In genomic region chr17:42566873-42567573, GRCh38 we compare ENCODE assay signal across 8 cellular contexts. TPM values are rescaled to one million over a fixed set of nuclear protein-coding genes. Genes with fewer than 3 reads are reported as not detected.
DNase-seq lines count a peak whose midpoint lies in the region; TF ChIP-seq lines count a peak whose summit lies in the region.

Gene MLX (plus strand): TSS chr17:42567100. CDS start chr17:42567125, 25 bp downstream.

- peak within 1 kb of the TSS; percentile 82 for H2AFZ ChIP-seq in PC-9

- H3K27ac ChIP-seq in PC-9 (no peak within 1 kb of the TSS), esophagus (ENCODE audit: low read depth in 2 of 2, low read length in 1 of 2) (peak within 1 kb of the TSS; percentile 94 to 97), muscle layer of colon (ENCODE audit: low read depth, low read length) (peak within 1 kb of the TSS; percentile 95)

- intact Hi-C loops in CD14-positive monocyte (cut with micrococcal nuclease) (loop anchor here (1.0 to 5.0 kb wide), 3 partner anchors 10 to 430 kb away; partner anchors contain the start of genes PSMC3IP (in 1 of the 2), RETREG3 (in 1 of the 2), RPL27 (in 1 of the 2) and TUBG1 (in 1 of the 2)), PC-9 (cut with micrococcal nuclease; ENCODE audit: unreplicated experiment) (no loop called here)

- peaks cover 0 to 1% (median 0%) of the 10 kb centered on the region in 3 donors for H3K27me3 Mint-ChIP-seq in CD14-positive monocyte (ENCODE audit: low read depth in 3 of 3)
- no peaks in the 10 kb centered on the region for H3K27me3 Mint-ChIP-seq in activated T-cell treated with anti-CD3 and anti-CD28 coated beads, Interleukin-2, amount 50 U/mL, for 24 hours

- H4K20me1 ChIP-seq in PC-9 (ENCODE audit: insufficient read depth), result no peaks in the 10 kb centered on the region

- H3K4me2 ChIP-seq in PC-9, result peak within 1 kb of the TSS; percentile 78

- no peaks in the 10 kb centered on the region for H3K27me3 ChIP-seq in PC-9 (ENCODE audit: insufficient read depth, low read depth)
- no peaks in the 10 kb centered on the region for H3K27me3 ChIP-seq in esophagus (ENCODE audit: control insufficient read depth in 1 of 2, insufficient read depth in 2 of 2, low read length in 2 of 2)
- no peaks in the 10 kb centered on the region for H3K27me3 ChIP-seq in muscle layer of colon (ENCODE audit: control insufficient read depth in 1 of 2, insufficient read depth in 2 of 2, low read length in 2 of 2)

- peaks cover 36% of the 10 kb centered on the region for H3K4me1 Mint-ChIP-seq in CD14-positive monocyte
- peaks cover 65% of the 10 kb centered on the region for H3K4me1 Mint-ChIP-seq in activated T-cell treated with anti-CD3 and anti-CD28 coated beads, Interleukin-2, amount 50 U/mL, for 24 hours (ENCODE audit: low read depth)

- no TSS peak for BruUV-seq in PC-9 (replicated peaks; lab: Mats Ljungman, UMichigan)

- peaks cover 57% of the 10 kb centered on the region for H3K79me2 ChIP-seq in PC-9 (ENCODE audit: low read depth)

- TF ChIP-seq CTCF in CD14-positive monocyte (IDR thresholded peaks at IDR 0.05), result no peak
- no peak for TF ChIP-seq CTCF in GM20000 (IDR thresholded peaks at IDR 0.05; ENCODE audit: extremely low read depth, missing control alignments)
- TF ChIP-seq CTCF in PC-9 (conservative IDR thresholded peaks at IDR 0.05), result no peak

- H3K36me3 ChIP-seq in PC-9 (ENCODE audit: low read depth) (peaks cover 20% of the 10 kb centered on the region), esophagus (ENCODE audit: control insufficient read depth in 2 of 2, insufficient read depth in 2 of 2, low read length in 1 of 2) (peaks cover 26 to 42% of the 10 kb centered on the region in 2 donors), muscle layer of colon (ENCODE audit: insufficient read depth, low read length) (peaks cover 61% of the 10 kb centered on the region)

- CTCF ChIA-PET in PC-9 (lab: Charles Lee), result interaction anchor here (0.7 kb wide), 2 partner anchors 10 to 449 kb away, joined by 4 read pairs; partner anchors contain the start of gene PSMC3IP

- no peaks in the 10 kb centered on the region for H3K9me3 ChIP-seq in PC-9 (ENCODE audit: insufficient read depth, low read depth)
- H3K9me3 ChIP-seq in esophagus (ENCODE audit: control insufficient read depth in 2 of 2, insufficient read depth in 1 of 2, low read depth in 1 of 2, low read length in 1 of 2), result no peaks in the 10 kb centered on the region
- H3K9me3 ChIP-seq in muscle layer of colon (ENCODE audit: low read length), result no peaks in the 10 kb centered on the region

- H3K9me3 Mint-ChIP-seq in CD14-positive monocyte, result no peaks in the 10 kb centered on the region
- no peaks in the 10 kb centered on the region for H3K9me3 Mint-ChIP-seq in activated T-cell treated with anti-CD3 and anti-CD28 coated beads, Interleukin-2, amount 50 U/mL, for 24 hours

- H3K27ac Mint-ChIP-seq in CD14-positive monocyte, result peak within 1 kb of the TSS; percentile 85 to 97 (median 95)
- peak within 1 kb of the TSS; percentile 98 for H3K27ac Mint-ChIP-seq in activated T-cell treated with anti-CD3 and anti-CD28 coated beads, Interleukin-2, amount 50 U/mL, for 24 hours

- no peaks in the 10 kb centered on the region for H3K9me2 ChIP-seq in PC-9 (ENCODE audit: insufficient read depth)

- H3K4me1 ChIP-seq in PC-9 (replicated peaks; ENCODE audit: insufficient read depth) (peaks cover 26% of the 10 kb centered on the region), esophagus (ENCODE audit: control insufficient read depth in 2 of 2, insufficient read depth in 2 of 2, low read length in 1 of 2) (peaks cover 13 to 32% of the 10 kb centered on the region in 2 donors), muscle layer of colon (ENCODE audit: insufficient read depth, low read length) (peaks cover 39% of the 10 kb centered on the region)

- peaks cover 66% of the 10 kb centered on the region for H3F3A ChIP-seq in PC-9 (ENCODE audit: insufficient read depth, low read depth)

- peak within 1 kb of the TSS; percentile 58 for H3K4me3 ChIP-seq in PC-9
- peak within 1 kb of the TSS; percentile 74 to 92 for H3K4me3 ChIP-seq in esophagus (ENCODE audit: low read depth in 1 of 2, low read length in 2 of 2)
- peak within 1 kb of the TSS; percentile 94 to 97 for H3K4me3 ChIP-seq in muscle layer of colon (ENCODE audit: low read depth in 1 of 2, low read length in 2 of 2)

- H3K4me3 Mint-ChIP-seq in CD14-positive monocyte, result peak within 1 kb of the TSS; percentile 93 to 96
- H3K4me3 Mint-ChIP-seq in activated T-cell treated with anti-CD3 and anti-CD28 coated beads, Interleukin-2, amount 50 U/mL, for 24 hours, result peak within 1 kb of the TSS; percentile 95

- POLR2A ChIA-PET in PC-9 (lab: Charles Lee; ENCODE audit: unreplicated experiment), result no interaction called here

- 0 to 1% methylated on average over 70 to 72 of the region's 72 CpGs for WGBS in esophagus, 2 donors

- DNase-seq in CD14-positive monocyte (ENCODE audit: low spot score) (peak; percentile 87), GM20000 (ENCODE audit: low spot score) (peak; percentile 100), KG1 (lab: John Stamatoyannopoulos, UW) (peak; percentile 86), PC-9 (peak; percentile 74 to 87)
- peak; percentile 94 for DNase-seq in activated T-cell treated with anti-CD3 and anti-CD28 coated beads, Interleukin-2, amount 50 U/mL, for 24 hours
- peak; percentile 95 for DNase-seq in stimulated activated CD8-positive, alpha-beta memory T cell treated with anti-CD3 and anti-CD28 coated beads, Interleukin-4, amount 100 ng/mL, for 48 hours

- peak within 1 kb of the TSS; percentile 61 for H3K9ac ChIP-seq in muscle layer of colon (ENCODE audit: low read length)

- H3K36me3 Mint-ChIP-seq in CD14-positive monocyte, result peaks cover 58 to 67% of the 10 kb centered on the region in 2 donors
- H3K36me3 Mint-ChIP-seq in activated T-cell treated with anti-CD3 and anti-CD28 coated beads, Interleukin-2, amount 50 U/mL, for 24 hours (ENCODE audit: low read depth), result peaks cover 95% of the 10 kb centered on the region

RNA-seq across cellular contexts. Expression of gene MLX, which starts in this region (rescaled TPM):
- polyA plus RNA-seq in CD14-positive monocyte, result 10 to 100 TPM; 61.4 to 63.5 TPM
- total RNA-seq in PC-9 (2021), result 20.0 and 26.0 TPM in 2 replicates
- 10 to 100 TPM; 36.8 to 38.3 TPM for polyA plus RNA-seq in esophagus
